1 cellular context compared by ENCODE assay signal in the genomic region with DNA sequence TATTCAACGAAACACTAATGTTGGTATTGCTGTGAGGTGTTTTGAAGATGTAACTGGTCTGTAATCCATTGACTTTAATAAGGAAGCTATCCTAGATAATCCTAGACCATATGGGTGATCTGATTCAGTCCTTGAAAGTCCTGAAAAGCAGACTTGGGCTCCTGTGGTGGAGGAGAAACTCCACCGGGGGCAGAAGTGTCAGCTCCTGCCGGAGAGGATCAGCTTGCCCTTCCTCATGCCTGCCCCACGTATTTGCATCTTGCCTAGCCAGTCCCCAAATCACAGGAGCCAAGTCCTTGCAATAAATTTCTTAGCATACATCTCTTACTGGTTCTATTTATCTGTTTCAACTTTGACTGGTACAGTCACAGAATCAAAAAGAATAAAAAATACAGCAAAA.
TF ChIP-seq lines count a peak whose summit lies in the region.

No MANE protein-coding gene starts in this region.

TF ChIP-seq in WTC11, 78 proteins besides CTCF, POLR2A, EP300 and RAD21 (continued from another document):
- TF ChIP-seq, protein P1, sequence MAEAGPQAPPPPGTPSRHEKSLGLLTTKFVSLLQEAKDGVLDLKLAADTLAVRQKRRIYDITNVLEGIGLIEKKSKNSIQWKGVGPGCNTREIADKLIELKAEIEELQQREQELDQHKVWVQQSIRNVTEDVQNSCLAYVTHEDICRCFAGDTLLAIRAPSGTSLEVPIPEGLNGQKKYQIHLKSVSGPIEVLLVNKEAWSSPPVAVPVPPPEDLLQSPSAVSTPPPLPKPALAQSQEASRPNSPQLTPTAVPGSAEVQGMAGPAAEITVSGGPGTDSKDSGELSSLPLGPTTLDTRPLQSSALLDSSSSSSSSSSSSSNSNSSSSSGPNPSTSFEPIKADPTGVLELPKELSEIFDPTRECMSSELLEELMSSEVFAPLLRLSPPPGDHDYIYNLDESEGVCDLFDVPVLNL (CRISPR knock-in tag; IDR thresholded peaks at IDR 0.05; ENCODE audit: borderline replicate concordance, low read depth), result no peak
- TF ChIP-seq, protein P2, sequence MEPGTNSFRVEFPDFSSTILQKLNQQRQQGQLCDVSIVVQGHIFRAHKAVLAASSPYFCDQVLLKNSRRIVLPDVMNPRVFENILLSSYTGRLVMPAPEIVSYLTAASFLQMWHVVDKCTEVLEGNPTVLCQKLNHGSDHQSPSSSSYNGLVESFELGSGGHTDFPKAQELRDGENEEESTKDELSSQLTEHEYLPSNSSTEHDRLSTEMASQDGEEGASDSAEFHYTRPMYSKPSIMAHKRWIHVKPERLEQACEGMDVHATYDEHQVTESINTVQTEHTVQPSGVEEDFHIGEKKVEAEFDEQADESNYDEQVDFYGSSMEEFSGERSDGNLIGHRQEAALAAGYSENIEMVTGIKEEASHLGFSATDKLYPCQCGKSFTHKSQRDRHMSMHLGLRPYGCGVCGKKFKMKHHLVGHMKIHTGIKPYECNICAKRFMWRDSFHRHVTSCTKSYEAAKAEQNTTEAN (CRISPR knock-in tag; IDR thresholded peaks at IDR 0.05), result no peak
- no peak for TF ChIP-seq NFYB (CRISPR knock-in tag; conservative IDR thresholded peaks at IDR 0.05; ENCODE audit: low read depth)
- TF ChIP-seq, protein P3, sequence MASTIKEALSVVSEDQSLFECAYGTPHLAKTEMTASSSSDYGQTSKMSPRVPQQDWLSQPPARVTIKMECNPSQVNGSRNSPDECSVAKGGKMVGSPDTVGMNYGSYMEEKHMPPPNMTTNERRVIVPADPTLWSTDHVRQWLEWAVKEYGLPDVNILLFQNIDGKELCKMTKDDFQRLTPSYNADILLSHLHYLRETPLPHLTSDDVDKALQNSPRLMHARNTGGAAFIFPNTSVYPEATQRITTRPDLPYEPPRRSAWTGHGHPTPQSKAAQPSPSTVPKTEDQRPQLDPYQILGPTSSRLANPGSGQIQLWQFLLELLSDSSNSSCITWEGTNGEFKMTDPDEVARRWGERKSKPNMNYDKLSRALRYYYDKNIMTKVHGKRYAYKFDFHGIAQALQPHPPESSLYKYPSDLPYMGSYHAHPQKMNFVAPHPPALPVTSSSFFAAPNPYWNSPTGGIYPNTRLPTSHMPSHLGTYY (CRISPR knock-in tag; IDR thresholded peaks at IDR 0.05), result no peak
- no peak for TF ChIP-seq HMGXB4 (CRISPR knock-in tag; IDR thresholded peaks at IDR 0.05)
- TF ChIP-seq MYBL2 (CRISPR knock-in tag; IDR thresholded peaks at IDR 0.05), result no peak
TF ChIP-seq in WTC11: peak in this region for 0.
